Comparison of ENCODE assay signal across 22 cellular contexts in the genomic region with DNA sequence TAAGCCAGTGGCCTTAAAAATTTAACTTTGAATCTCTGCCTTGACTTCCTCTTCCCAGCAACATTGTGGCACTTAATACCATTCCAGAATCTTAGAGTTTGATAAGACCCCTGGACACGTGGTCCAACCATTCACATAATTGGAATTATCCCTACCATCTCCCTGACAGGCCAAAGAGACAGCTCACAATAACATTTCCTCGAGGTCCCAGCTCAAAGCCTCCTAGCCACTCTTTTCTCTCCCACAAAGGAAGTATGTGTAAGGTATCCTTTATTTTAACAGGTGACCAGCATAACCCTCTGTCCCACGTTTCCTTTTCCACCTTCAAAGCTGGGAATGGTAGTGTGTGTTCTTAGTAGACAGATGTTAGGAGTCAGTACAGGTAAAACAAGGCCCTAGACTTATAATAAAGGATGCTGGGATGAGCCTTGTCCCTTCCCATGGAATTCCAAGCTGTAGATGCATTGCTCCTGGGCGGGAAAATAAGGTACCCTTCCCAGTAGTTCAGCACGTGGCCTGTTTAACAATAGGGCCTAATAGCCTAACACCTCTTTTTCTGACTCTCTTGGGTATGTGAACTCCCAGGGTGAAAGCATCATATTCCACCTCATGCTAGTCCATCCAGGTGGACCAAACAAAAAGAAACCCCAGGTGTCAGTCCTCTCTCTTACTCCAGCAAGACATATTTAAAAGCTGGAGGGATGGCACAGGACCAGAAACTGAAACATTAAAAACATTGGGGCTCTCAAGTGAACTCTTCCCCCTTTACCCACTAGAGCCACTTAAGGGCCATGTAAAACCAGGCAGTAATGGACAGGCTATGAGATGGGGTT. TPM values are rescaled to one million over a fixed set of nuclear protein-coding genes. Genes with fewer than 3 reads are reported as not detected.
DNase-seq lines count a peak whose midpoint lies in the region; ATAC-seq lines count a peak whose summit lies in the region.
"Had no signal": no experiment of that assay in that cellular context is flagged by ENCODE, and none has a peak within 500 bp of the region (broad histone marks: within the 10 kb centered on the region; RNA-seq: fewer than 3 reads in every experiment).

No MANE protein-coding gene starts in this region.

- H3K4me1 ChIP-seq in SJSA1 (replicated peaks): no peaks in the 10 kb centered on the region
- H3K4me1 ChIP-seq in effector memory CD4-positive, alpha-beta T cell (ENCODE audit: control insufficient read depth, insufficient read depth, low read length, poor library complexity, severe bottlenecking): no peaks in the 10 kb centered on the region
- H3K4me1 ChIP-seq: BLaER1 had no signal

- no peaks in the 10 kb centered on the region for H3K36me3 ChIP-seq in SJSA1
- H3K36me3 ChIP-seq in effector memory CD4-positive, alpha-beta T cell (ENCODE audit: control insufficient read depth, insufficient read depth, low read length): peaks cover 27% of the 10 kb centered on the region

- 0 out of 2 replicates have a peak, but pooled peaks cover 3% of the 10 kb centered on the region for H3K9me3 ChIP-seq in SJSA1 (replicated peaks)
- no peaks in the 10 kb centered on the region for H3K9me3 ChIP-seq in effector memory CD4-positive, alpha-beta T cell (ENCODE audit: control insufficient read depth, low read length)
- H3K9me3 ChIP-seq: BLaER1, Caco-2 had no signal

- H3K4me3 ChIP-seq in SJSA1: no peak overlapping the region
- H3K4me3 ChIP-seq in effector memory CD4-positive, alpha-beta T cell (ENCODE audit: insufficient read depth, low read depth, low read length, poor library complexity, severe bottlenecking): no peak overlapping the region
- H3K4me3 ChIP-seq: BLaER1, GM12878, GM23248 had no signal

- no peak overlapping the region for H3K27ac ChIP-seq in SJSA1
- H3K27ac ChIP-seq in effector memory CD4-positive, alpha-beta T cell (ENCODE audit: insufficient read depth, low read length, poor library complexity, severe bottlenecking): no peak overlapping the region
- H3K27ac ChIP-seq: 22Rv1, BLaER1, C4-2B, GM23248 had no signal

- no peak for ATAC-seq in HG02571 (IDR thresholded peaks at IDR 0.05; ENCODE audit: unreplicated experiment)
- ATAC-seq: CD8-positive, alpha-beta T cell; GM12878; HCT116 had no signal

- peak; percentile 59 for DNase-seq in NCI-H2107 treated with DMSO at 0.1 percent for 48 hours (lab: John Stamatoyannopoulos, UW; ENCODE audit: unreplicated experiment)
- DNase-seq in NCI-H2107 (lab: John Stamatoyannopoulos, UW): no peak
- DNase-seq in SJSA1 (ENCODE audit: low read depth in 1 of 2, low spot score in 2 of 2): peak; percentile 76 to 82
- DNase-seq in islet precursor cell: peak; percentile 36
- DNase-seq in effector memory CD4-positive, alpha-beta T cell: no peak
- DNase-seq: Caco-2; CD4-positive, CD25-positive, alpha-beta regulatory T cell; CD8-positive, alpha-beta T cell; DMS 273 treated with DMSO at 0.1 percent for 48 hours; DMS79; EL; GDM1; GM23248; H9 had no signal

- H3K27me3 ChIP-seq in SJSA1 (replicated peaks): peaks cover 90% of the 10 kb centered on the region
- no peaks in the 10 kb centered on the region for H3K27me3 ChIP-seq in effector memory CD4-positive, alpha-beta T cell (replicated peaks; ENCODE audit: control insufficient read depth, insufficient read depth, low read length, poor library complexity, severe bottlenecking)
- H3K27me3 ChIP-seq: BLaER1 had no signal

RNA-seq across cellular contexts. Expression of gene COL2A1, which starts 37.5 kb away (rescaled TPM):
- not detected in 2 replicates for total RNA-seq in SJSA1 (2014; rRNA removed; shearing (Covaris generic))
- total RNA-seq: B cell; CD4-positive, CD25-positive, alpha-beta regulatory T cell; CD8-positive, alpha-beta T cell; GM23248; H4 had no signal

Comparison
In these comparisons a context has a peak if more than half of its experiments do, and no peak if none do; other contexts are left out.
1. DNase-seq: peak in NCI-H2107 treated with DMSO at 0.1 percent for 48 hours (single experiment), SJSA1 (2 of 2) and islet precursor cell (single experiment); none in NCI-H2107 (single experiment) and effector memory CD4-positive, alpha-beta T cell (0 of 3).